In genomic region chr6:16767765-16768514, GRCh38 we compare ENCODE assay signal across 17 cellular contexts. TPM values are rescaled to one million over a fixed set of nuclear protein-coding genes. Genes with fewer than 3 reads are reported as not detected.
DNase-seq lines count a peak whose midpoint lies in the region; ATAC-seq and TF ChIP-seq lines count a peak whose summit lies in the region.
"Had no signal": no experiment of that assay in that cellular context is flagged by ENCODE, and none has a peak within 500 bp of the region (broad histone marks: within the 10 kb centered on the region; RNA-seq: fewer than 3 reads in every experiment).

No MANE protein-coding gene starts in this region.

- H3K9me3 ChIP-seq in CD4-positive, alpha-beta memory T cell (ENCODE audit: control insufficient read depth in 1 of 2, low read length in 2 of 2) = no peaks in the 10 kb centered on the region
- H3K9me3 ChIP-seq in PC-3 (ENCODE audit: low read length) (no peaks in the 10 kb centered on the region), psoas muscle (no peaks in the 10 kb centered on the region)

- no peaks in the 10 kb centered on the region for H3K9me3 Mint-ChIP-seq in CD4-positive, alpha-beta memory T cell
- H3K9me3 Mint-ChIP-seq: activated naive CD8-positive, alpha-beta T cell treated with anti-CD3 and anti-CD28 coated beads, Interleukin-2, amount 10 ng/mL, durations not matched to agents 7 days and 5 days; stimulated activated naive B cell treated with anti-CD40 and anti-IgM and Interleukin-4, amounts not matched to agents 10 μg/mL and 1 μg/mL and 100 μg/mL, for 72 hours; T-cell had no signal

- H3K27ac Mint-ChIP-seq in CD4-positive, alpha-beta memory T cell = peak overlapping the region in 5 of 7 donors; percentile 40 to 97 (median 57)
- H3K27ac Mint-ChIP-seq: activated naive CD8-positive, alpha-beta T cell treated with anti-CD3 and anti-CD28 coated beads, Interleukin-2, amount 10 ng/mL, durations not matched to agents 7 days and 5 days; stimulated activated naive B cell treated with anti-CD40 and anti-IgM and Interleukin-4, amounts not matched to agents 10 μg/mL and 1 μg/mL and 100 μg/mL, for 72 hours had no signal

- BruUV-seq in PC-3 (replicated peaks; lab: Mats Ljungman, UMichigan) = no TSS peak

- H3K9me2 ChIP-seq in PC-3 (replicated peaks; ENCODE audit: low read length) = no peaks in the 10 kb centered on the region

- H3K36me3 ChIP-seq in CD4-positive, alpha-beta memory T cell (ENCODE audit: insufficient read depth, low read length) = no peaks in the 10 kb centered on the region
- H3K36me3 ChIP-seq in PC-3 (ENCODE audit: low read depth, low read length) = no peaks in the 10 kb centered on the region
- no peaks in the 10 kb centered on the region for H3K36me3 ChIP-seq in psoas muscle (ENCODE audit: insufficient read depth in 1 of 2, low read depth in 1 of 2)

- H3K4me3 ChIP-seq in CD4-positive, alpha-beta memory T cell (ENCODE audit: low read length in 2 of 2) = no peak overlapping the region
- H3K4me3 ChIP-seq in PC-3 (ENCODE audit: low read length) (no peak overlapping the region), fibroblast of mammary gland (ENCODE audit: control insufficient read depth, low read depth, low read length) (no peak overlapping the region), psoas muscle (no peak overlapping the region)

- 81 to 83% (median 82%) methylated on average over 3 of the region's 3 CpGs for WGBS in psoas muscle, 3 donors

- H3F3A ChIP-seq in PC-3 (ENCODE audit: low read length, unreplicated experiment) = peaks cover 5% of the 10 kb centered on the region

- no peaks in the 10 kb centered on the region for H4K20me1 ChIP-seq in PC-3 (ENCODE audit: low read length)

- POLR2A ChIA-PET in CD4-positive, alpha-beta memory T cell (lab: Charles Lee; ENCODE audit: partially characterized antibody) = interaction anchor here (1.4 to 2.5 kb wide), 5 partner anchors 9 to 448 kb away, joined by 3 to 18 read pairs (median 4); no protein-coding TSS in a partner anchor
- POLR2A ChIA-PET in PC-3 (lab: Charles Lee; ENCODE audit: unreplicated experiment) = interaction anchor here (0.7 kb wide), 1 partner anchor 129 kb away, joined by 3 read pairs; no protein-coding TSS in a partner anchor

- no peak for DNase-seq in CD4-positive, alpha-beta memory T cell
- DNase-seq in PC-3 = peak; percentile 41
- peak; percentile 18 for DNase-seq in fibroblast of mammary gland (ENCODE audit: low read depth)
- DNase-seq in psoas muscle = no peak
- no peak for DNase-seq in H4 (ENCODE audit: low spot score)
- no peak for DNase-seq in HuH-7 (ENCODE audit: low spot score)
- no peak for DNase-seq in activated CD4-positive, alpha-beta T cell treated with anti-CD3 and anti-CD28 coated beads for 48 hours
- DNase-seq in NCI-H2171 (lab: John Stamatoyannopoulos, UW) = no peak
- DNase-seq: activated CD4-positive, alpha-beta T cell treated with anti-CD3 and anti-CD28 coated beads for 1 hour; activated naive CD8-positive, alpha-beta T cell treated with anti-CD3 and anti-CD28 coated beads, Interleukin-2, amount 10 ng/mL, durations not matched to agents 7 days and 5 days; kidney glomerular epithelial cell; NCI-H1417 treated with DMSO at 0.1 percent for 48 hours; NCI-H446; stimulated activated naive B cell treated with anti-CD40 and anti-IgM and Interleukin-4, amounts not matched to agents 10 μg/mL and 1 μg/mL and 100 μg/mL, for 72 hours; T-cell had no signal

- peaks cover 63% of the 10 kb centered on the region for H3K4me1 ChIP-seq in CD4-positive, alpha-beta memory T cell (ENCODE audit: insufficient read depth, low read length)
- H3K4me1 ChIP-seq in PC-3 (ENCODE audit: insufficient read depth, low read length) (peaks cover 72% of the 10 kb centered on the region), psoas muscle (peaks cover 37% of the 10 kb centered on the region)

- CTCF ChIA-PET in CD4-positive, alpha-beta memory T cell (lab: Charles Lee; ENCODE audit: partially characterized antibody) = interaction anchor here (0.5 to 9.4 kb wide), 13 partner anchors 9 to 1046 kb away, joined by 3 to 83 read pairs (median 4); no protein-coding TSS in a partner anchor
- CTCF ChIA-PET in PC-3 (lab: Charles Lee) = interaction anchor here (0.6 kb wide), 1 partner anchor 56 kb away, joined by 3 read pairs; no protein-coding TSS in a partner anchor

- H3K4me1 Mint-ChIP-seq in CD4-positive, alpha-beta memory T cell = peaks cover 47 to 85% (median 64%) of the 10 kb centered on the region in 4 donors

- H3K27ac ChIP-seq in CD4-positive, alpha-beta memory T cell (ENCODE audit: low read depth, low read length) = no peak overlapping the region
- H3K27ac ChIP-seq in PC-3 (ENCODE audit: low read length) (peak overlapping the region; percentile 86), psoas muscle (peak overlapping the region; percentile 12)

- no peak overlapping the region for H3K4me3 Mint-ChIP-seq in CD4-positive, alpha-beta memory T cell
- H3K4me3 Mint-ChIP-seq: activated naive CD8-positive, alpha-beta T cell treated with anti-CD3 and anti-CD28 coated beads, Interleukin-2, amount 10 ng/mL, durations not matched to agents 7 days and 5 days; stimulated activated naive B cell treated with anti-CD40 and anti-IgM and Interleukin-4, amounts not matched to agents 10 μg/mL and 1 μg/mL and 100 μg/mL, for 72 hours had no signal

- no peaks in the 10 kb centered on the region for H3K27me3 Mint-ChIP-seq in CD4-positive, alpha-beta memory T cell
- H3K27me3 Mint-ChIP-seq: activated naive CD8-positive, alpha-beta T cell treated with anti-CD3 and anti-CD28 coated beads, Interleukin-2, amount 10 ng/mL, durations not matched to agents 7 days and 5 days; T-cell had no signal

- ATAC-seq in PC-3 (no peak), psoas muscle (no peak)
- ATAC-seq: HepG2; sciatic nerve; stimulated activated naive B cell treated with anti-CD40 and anti-IgM and Interleukin-4, amounts not matched to agents 10 μg/mL and 1 μg/mL and 100 μg/mL, for 72 hours; T-cell had no signal

- peak overlapping the region; percentile 78 for H3K4me2 ChIP-seq in PC-3 (ENCODE audit: low read length)

- no peak for TF ChIP-seq CTCF in PC-3 (conservative IDR thresholded peaks at IDR 0.05; ENCODE audit: low read depth, low read length)
- TF ChIP-seq CTCF in fibroblast of mammary gland (conservative IDR thresholded peaks at IDR 0.05; ENCODE audit: control insufficient read depth, insufficient read depth, low read depth, low read length) = no peak
- no peak for TF ChIP-seq CTCF in psoas muscle (IDR thresholded peaks at IDR 0.05)

- H2AFZ ChIP-seq in PC-3 (ENCODE audit: low read length) = no peak overlapping the region

- H3K36me3 Mint-ChIP-seq in CD4-positive, alpha-beta memory T cell = peaks cover 0 to 2% of the 10 kb centered on the region in 2 donors
- H3K36me3 Mint-ChIP-seq: activated naive CD8-positive, alpha-beta T cell treated with anti-CD3 and anti-CD28 coated beads, Interleukin-2, amount 10 ng/mL, durations not matched to agents 7 days and 5 days; T-cell had no signal

- intact Hi-C loops in CD4-positive, alpha-beta memory T cell (cut with micrococcal nuclease) = no loop called here
- intact Hi-C loops in PC-3 (cut with micrococcal nuclease) = loop anchor here (2.0 kb wide), 1 partner anchor 33 kb away; no protein-coding TSS in a partner anchor
- intact Hi-C loops in psoas muscle (cut with DNase I) = loop anchor here (5.0 to 10.0 kb wide), 2 partner anchors 41 to 317 kb away; no protein-coding TSS in a partner anchor

- peak overlapping the region; percentile 42 for H3K9ac ChIP-seq in PC-3 (ENCODE audit: low read length)

- no peaks in the 10 kb centered on the region for H3K27me3 ChIP-seq in CD4-positive, alpha-beta memory T cell (ENCODE audit: insufficient read depth, low read length)
- no peaks in the 10 kb centered on the region for H3K27me3 ChIP-seq in PC-3 (ENCODE audit: low read length)
- no peaks in the 10 kb centered on the region for H3K27me3 ChIP-seq in psoas muscle (ENCODE audit: insufficient read depth in 3 of 3, low read length in 2 of 3)

- peaks cover 35% of the 10 kb centered on the region for H3K79me2 ChIP-seq in PC-3 (ENCODE audit: low read length)

RNA-seq across cellular contexts. Expression of gene ATXN1, which starts 6.7 kb away (rescaled TPM):
- 10 to 100 TPM; 94.7 to 97.4 TPM for total RNA-seq in CD4-positive, alpha-beta memory T cell
- polyA plus RNA-seq in CD4-positive, alpha-beta memory T cell = 10 to 100 TPM; 10.5 to 19.1 TPM
- total RNA-seq in PC-3 (2014; rRNA removed) (19.1 and 27.0 TPM in 2 replicates), psoas muscle (10 to 100 TPM; 21.6 to 50.9 (median 38.1) TPM)
- 1 to 10 TPM; 1.3 to 9.9 (median 5.1) TPM for polyA plus RNA-seq in psoas muscle
- 14.6 and 18.9 TPM in 2 replicates for total RNA-seq in H4 (2014; rRNA removed; shearing (Covaris generic))

Comparison
In these comparisons a context has a peak if more than half of its experiments do, and no peak if none do; other contexts are left out.
1. DNase-seq: peak in PC-3 (single experiment) and fibroblast of mammary gland (single experiment); none in CD4-positive, alpha-beta memory T cell (0 of 5), psoas muscle (0 of 2), H4 (single experiment), HuH-7 (single experiment), activated CD4-positive, alpha-beta T cell treated with anti-CD3 and anti-CD28 coated beads for 48 hours (single experiment) and NCI-H2171 (single experiment).